ENCODE assay signal across 10 cellular contexts in genomic region chr2:138814123-138814883, GRCh38. TPM values are rescaled to one million over a fixed set of nuclear protein-coding genes. Genes with fewer than 3 reads are reported as not detected.
DNase-seq lines count a peak whose midpoint lies in the region; ATAC-seq, FAIRE-seq and TF ChIP-seq lines count a peak whose summit lies in the region.
"Had no signal": no experiment of that assay in that cellular context is flagged by ENCODE, and none has a peak within 500 bp of the region (broad histone marks: within the 10 kb centered on the region; RNA-seq: fewer than 3 reads in every experiment).

No MANE protein-coding gene starts in this region.

- H3K4me3 Mint-ChIP-seq in nephron progenitor cell, result no peak overlapping the region
- no peak overlapping the region for H3K4me3 Mint-ChIP-seq in activated naive CD8-positive, alpha-beta T cell treated with anti-CD3 and anti-CD28 coated beads for 36 hours
- no peak overlapping the region for H3K4me3 Mint-ChIP-seq in activated CD8-positive, alpha-beta T cell treated with anti-CD3 and anti-CD28 coated beads for 36 hours
- H3K4me3 Mint-ChIP-seq: activated naive CD8-positive, alpha-beta T cell treated with anti-CD3 and anti-CD28 coated beads, Interleukin-2, amount 50 U/mL, for 24 hours had no signal

- H3K9me3 Mint-ChIP-seq in nephron progenitor cell, result no peaks in the 10 kb centered on the region
- no peaks in the 10 kb centered on the region for H3K9me3 Mint-ChIP-seq in activated naive CD8-positive, alpha-beta T cell treated with anti-CD3 and anti-CD28 coated beads for 36 hours
- no peaks in the 10 kb centered on the region for H3K9me3 Mint-ChIP-seq in activated CD8-positive, alpha-beta T cell treated with anti-CD3 and anti-CD28 coated beads for 36 hours
- H3K9me3 Mint-ChIP-seq: activated naive CD8-positive, alpha-beta T cell treated with anti-CD3 and anti-CD28 coated beads, Interleukin-2, amount 50 U/mL, for 24 hours had no signal

- TF ChIP-seq CTCF in nephron progenitor cell (IDR thresholded peaks at IDR 0.05), result peak; percentile 14
- no peak for TF ChIP-seq CTCF in activated CD8-positive, alpha-beta T cell treated with anti-CD3 and anti-CD28 coated beads for 36 hours (IDR thresholded peaks at IDR 0.05)

- CTCF ChIA-PET in activated CD8-positive, alpha-beta T cell treated with anti-CD3 and anti-CD28 coated beads for 36 hours (lab: Charles Lee), result interaction anchor here (0.9 to 1.6 kb wide), 3 partner anchors 8 to 31 kb away, joined by 4 to 7 read pairs (median 4); no protein-coding TSS in a partner anchor

- H3K27ac Mint-ChIP-seq in nephron progenitor cell, result no peak overlapping the region
- H3K27ac Mint-ChIP-seq in activated naive CD8-positive, alpha-beta T cell treated with anti-CD3 and anti-CD28 coated beads for 36 hours, result no peak overlapping the region
- H3K27ac Mint-ChIP-seq in activated CD8-positive, alpha-beta T cell treated with anti-CD3 and anti-CD28 coated beads for 36 hours, result no peak overlapping the region
- H3K27ac Mint-ChIP-seq: activated naive CD8-positive, alpha-beta T cell treated with anti-CD3 and anti-CD28 coated beads, Interleukin-2, amount 50 U/mL, for 24 hours had no signal

- POLR2A ChIA-PET in activated CD8-positive, alpha-beta T cell treated with anti-CD3 and anti-CD28 coated beads for 36 hours (lab: Charles Lee), result no interaction called here

- ATAC-seq in GM19023 (IDR thresholded peaks at IDR 0.05; ENCODE audit: unreplicated experiment), result peak; percentile 55
- ATAC-seq in activated CD8-positive, alpha-beta T cell treated with anti-CD3 and anti-CD28 coated beads for 36 hours, result no peak
- ATAC-seq: activated naive CD8-positive, alpha-beta T cell treated with anti-CD3 and anti-CD28 coated beads, Interleukin-2, amount 50 U/mL, for 24 hours; left cardiac atrium had no signal

- no peaks in the 10 kb centered on the region for H3K4me1 Mint-ChIP-seq in nephron progenitor cell
- no peaks in the 10 kb centered on the region for H3K4me1 Mint-ChIP-seq in activated naive CD8-positive, alpha-beta T cell treated with anti-CD3 and anti-CD28 coated beads for 36 hours
- no peaks in the 10 kb centered on the region for H3K4me1 Mint-ChIP-seq in activated CD8-positive, alpha-beta T cell treated with anti-CD3 and anti-CD28 coated beads for 36 hours (ENCODE audit: low read depth)
- H3K4me1 Mint-ChIP-seq: activated naive CD8-positive, alpha-beta T cell treated with anti-CD3 and anti-CD28 coated beads, Interleukin-2, amount 50 U/mL, for 24 hours had no signal

- no peaks in the 10 kb centered on the region for H3K27me3 Mint-ChIP-seq in nephron progenitor cell (ENCODE audit: low read depth, poor library complexity)
- H3K27me3 Mint-ChIP-seq in activated naive CD8-positive, alpha-beta T cell treated with anti-CD3 and anti-CD28 coated beads for 36 hours, result peaks cover 14% of the 10 kb centered on the region
- peaks cover 4% of the 10 kb centered on the region for H3K27me3 Mint-ChIP-seq in activated CD8-positive, alpha-beta T cell treated with anti-CD3 and anti-CD28 coated beads for 36 hours

- no peaks in the 10 kb centered on the region for H3K36me3 Mint-ChIP-seq in nephron progenitor cell (ENCODE audit: low read depth)
- H3K36me3 Mint-ChIP-seq in activated naive CD8-positive, alpha-beta T cell treated with anti-CD3 and anti-CD28 coated beads for 36 hours, result no peaks in the 10 kb centered on the region
- no peaks in the 10 kb centered on the region for H3K36me3 Mint-ChIP-seq in activated CD8-positive, alpha-beta T cell treated with anti-CD3 and anti-CD28 coated beads for 36 hours (ENCODE audit: low read depth)

- no peak for FAIRE-seq in urothelium cell line (lab: Jason Lieb, UNC)

- intact Hi-C loops in activated CD8-positive, alpha-beta T cell treated with anti-CD3 and anti-CD28 coated beads for 36 hours (cut with micrococcal nuclease), result no loop called here

- DNase-seq in MV-4-11 (lab: John Stamatoyannopoulos, UW) (peak; percentile 85), SKM-1 treated with dmso at 0.1 percent for 144 hours (lab: John Stamatoyannopoulos, UW; ENCODE audit: unreplicated experiment) (peak; percentile 62), nephron progenitor cell (no peak), urothelium cell line (ENCODE audit: low spot score) (no peak), GM19240 (ENCODE audit: insufficient read length, low spot score) (no peak)
- DNase-seq in activated naive CD8-positive, alpha-beta T cell treated with anti-CD3 and anti-CD28 coated beads for 36 hours, result no peak
- no peak for DNase-seq in activated CD8-positive, alpha-beta T cell treated with anti-CD3 and anti-CD28 coated beads for 36 hours
- DNase-seq: activated naive CD8-positive, alpha-beta T cell treated with anti-CD3 and anti-CD28 coated beads, Interleukin-2, amount 50 U/mL, for 24 hours; left cardiac atrium had no signal

RNA-seq across cellular contexts. Expression of gene NXPH2, which starts 34.1 kb away (rescaled TPM):
- total RNA-seq in activated naive CD8-positive, alpha-beta T cell treated with anti-CD3 and anti-CD28 coated beads for 36 hours, result not detected
- not detected for total RNA-seq in activated CD8-positive, alpha-beta T cell treated with anti-CD3 and anti-CD28 coated beads for 36 hours
- total RNA-seq: left cardiac atrium had no signal

Comparison
In these comparisons a context has a peak if more than half of its experiments do, and no peak if none do; other contexts are left out.
1. DNase-seq: peak in MV-4-11 (single experiment) and SKM-1 treated with dmso at 0.1 percent for 144 hours (single experiment); none in nephron progenitor cell (single experiment), activated naive CD8-positive, alpha-beta T cell treated with anti-CD3 and anti-CD28 coated beads for 36 hours (single experiment), urothelium cell line (single experiment), GM19240 (single experiment) and activated CD8-positive, alpha-beta T cell treated with anti-CD3 and anti-CD28 coated beads for 36 hours (single experiment).